In the genomic region with DNA sequence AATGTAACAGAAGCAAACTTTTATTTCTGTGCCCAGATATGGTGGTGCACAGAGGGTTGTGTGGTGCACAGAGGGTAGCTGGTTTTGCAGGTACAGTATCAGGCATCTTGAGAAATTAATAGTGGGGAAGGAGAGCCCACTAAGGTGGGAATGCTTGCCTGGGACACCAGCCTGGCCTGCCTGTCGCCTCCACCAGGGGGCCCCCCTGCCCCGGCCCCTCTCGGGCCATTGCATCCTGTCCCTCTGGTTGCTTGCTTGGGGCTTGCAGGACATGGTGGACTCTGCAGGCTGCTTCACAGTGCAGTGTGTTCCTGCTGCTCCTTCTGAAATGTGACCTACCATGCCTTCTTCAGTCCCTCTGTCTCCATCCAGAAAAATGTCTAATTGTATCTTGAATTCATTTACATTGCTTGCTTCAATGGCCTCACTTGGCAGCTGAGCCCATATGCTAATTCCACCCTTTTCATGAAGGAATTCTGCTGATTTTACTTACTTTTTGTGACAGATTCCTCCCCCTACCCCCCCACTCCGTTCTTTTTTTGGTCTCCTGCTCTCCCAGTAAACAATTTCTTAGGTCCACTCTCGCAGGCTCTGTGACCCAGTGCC, we compare ENCODE assay signal across 8 cellular contexts.
DNase-seq lines count a peak whose midpoint lies in the region; ATAC-seq and TF ChIP-seq lines count a peak whose summit lies in the region.

No MANE protein-coding gene starts in this region.

- no peak overlapping the region for H3K4me3 Mint-ChIP-seq in CD8-positive, alpha-beta T cell
- H3K4me3 Mint-ChIP-seq in HFFc6 (no peak overlapping the region), neural crest cell (no peak overlapping the region), immature natural killer cell (no peak overlapping the region)
- H3K4me3 Mint-ChIP-seq in activated CD4-positive, alpha-beta T cell treated with anti-CD3 and anti-CD28 coated beads, Interleukin-2, amount 10 ng/mL, durations not matched to agents 24 days and 14 days, result no peak overlapping the region

- TF ChIP-seq CTCF in CD8-positive, alpha-beta T cell (IDR thresholded peaks at IDR 0.05), result peak; percentile 57
- TF ChIP-seq CTCF in HFFc6 (IDR thresholded peaks at IDR 0.05) (peak; percentile 89), neural crest cell (conservative IDR thresholded peaks at IDR 0.05) (peak; percentile 80)

- no peaks in the 10 kb centered on the region for H3K27me3 Mint-ChIP-seq in CD8-positive, alpha-beta T cell (ENCODE audit: low read depth)
- H3K27me3 Mint-ChIP-seq in HFFc6 (ENCODE audit: insufficient read depth) (peaks cover 3% of the 10 kb centered on the region), neural crest cell (ENCODE audit: low read depth) (no peaks in the 10 kb centered on the region), immature natural killer cell (ENCODE audit: low read depth in 3 of 3) (no peaks in the 10 kb centered on the region)
- H3K27me3 Mint-ChIP-seq in activated CD4-positive, alpha-beta T cell treated with anti-CD3 and anti-CD28 coated beads, Interleukin-2, amount 10 ng/mL, durations not matched to agents 24 days and 14 days, result no peaks in the 10 kb centered on the region

- peak; percentile 55 for ATAC-seq in CD8-positive, alpha-beta T cell
- ATAC-seq in GM21576 (IDR thresholded peaks at IDR 0.05; ENCODE audit: unreplicated experiment) (no peak), GM21825 (IDR thresholded peaks at IDR 0.05; ENCODE audit: unreplicated experiment) (no peak)

- H3K4me1 ChIP-seq in CD8-positive, alpha-beta T cell (ENCODE audit: insufficient read depth, low read length), result no peaks in the 10 kb centered on the region

- no peak overlapping the region for H3K4me3 ChIP-seq in CD8-positive, alpha-beta T cell (ENCODE audit: low read depth, low read length)

- intact Hi-C loops in CD8-positive, alpha-beta T cell (cut with DNase I, micrococcal nuclease), result loop anchor here (1.0 to 5.0 kb wide), 3 partner anchors 95 to 272 kb away; no protein-coding TSS in a partner anchor
- intact Hi-C loops in activated CD4-positive, alpha-beta T cell treated with anti-CD3 and anti-CD28 coated beads, Interleukin-2, amount 10 ng/mL, durations not matched to agents 24 days and 14 days (cut with micrococcal nuclease), result no loop called here

- no peak overlapping the region for H3K27ac ChIP-seq in CD8-positive, alpha-beta T cell (ENCODE audit: low read depth, low read length)

- H3K36me3 Mint-ChIP-seq in CD8-positive, alpha-beta T cell, result peaks cover 17% of the 10 kb centered on the region
- peaks cover 23% of the 10 kb centered on the region for H3K36me3 Mint-ChIP-seq in HFFc6 (ENCODE audit: low read depth)
- H3K36me3 Mint-ChIP-seq in activated CD4-positive, alpha-beta T cell treated with anti-CD3 and anti-CD28 coated beads, Interleukin-2, amount 10 ng/mL, durations not matched to agents 24 days and 14 days (ENCODE audit: low read depth), result peaks cover 4% of the 10 kb centered on the region
- peaks cover 12% of the 10 kb centered on the region for H3K36me3 Mint-ChIP-seq in neural crest cell (ENCODE audit: low read depth)
- H3K36me3 Mint-ChIP-seq in immature natural killer cell, result peaks cover 0 to 13% (median 5%) of the 10 kb centered on the region in 3 donors

- no peak overlapping the region for H3K27ac Mint-ChIP-seq in CD8-positive, alpha-beta T cell
- H3K27ac Mint-ChIP-seq in HFFc6 (no peak overlapping the region), neural crest cell (ENCODE audit: unreplicated experiment) (no peak overlapping the region), immature natural killer cell (no peak overlapping the region)
- H3K27ac Mint-ChIP-seq in activated CD4-positive, alpha-beta T cell treated with anti-CD3 and anti-CD28 coated beads, Interleukin-2, amount 10 ng/mL, durations not matched to agents 24 days and 14 days, result no peak overlapping the region

- H3K4me1 Mint-ChIP-seq in CD8-positive, alpha-beta T cell (ENCODE audit: low read depth), result peaks cover 10% of the 10 kb centered on the region
- H3K4me1 Mint-ChIP-seq in HFFc6 (ENCODE audit: low read depth) (peaks cover 15% of the 10 kb centered on the region), neural crest cell (peaks cover 11% of the 10 kb centered on the region), immature natural killer cell (peaks cover 0 to 6% of the 10 kb centered on the region in 2 donors)
- no peaks in the 10 kb centered on the region for H3K4me1 Mint-ChIP-seq in activated CD4-positive, alpha-beta T cell treated with anti-CD3 and anti-CD28 coated beads, Interleukin-2, amount 10 ng/mL, durations not matched to agents 24 days and 14 days

- CTCF ChIA-PET in CD8-positive, alpha-beta T cell (lab: Charles Lee), result interaction anchor here (0.6 to 4.8 kb wide), 22 partner anchors 7 to 271 kb away, joined by 3 to 76 read pairs (median 4); no protein-coding TSS in a partner anchor

- no peaks in the 10 kb centered on the region for H3K36me3 ChIP-seq in CD8-positive, alpha-beta T cell (ENCODE audit: insufficient read depth, low read length)

- H3K9me3 ChIP-seq in CD8-positive, alpha-beta T cell (ENCODE audit: low read length), result peaks cover 4% of the 10 kb centered on the region

- peaks cover 4% of the 10 kb centered on the region for H3K9me3 Mint-ChIP-seq in CD8-positive, alpha-beta T cell
- H3K9me3 Mint-ChIP-seq in HFFc6 (peaks cover 18% of the 10 kb centered on the region), neural crest cell (peaks cover 7% of the 10 kb centered on the region), immature natural killer cell (peaks cover 0 to 10% (median 6%) of the 10 kb centered on the region in 6 donors)
- H3K9me3 Mint-ChIP-seq in activated CD4-positive, alpha-beta T cell treated with anti-CD3 and anti-CD28 coated beads, Interleukin-2, amount 10 ng/mL, durations not matched to agents 24 days and 14 days, result no peaks in the 10 kb centered on the region

- DNase-seq in CD8-positive, alpha-beta T cell, result peak in 5 of 7 experiments; percentile 10 to 66 (median 26)
- DNase-seq in HFFc6 (peak; percentile 6), erythroblast (lab: John Stamatoyannopoulos, UW) (peak; percentile 57 to 74), neural crest cell (ENCODE audit: low read depth, low spot score) (peak; percentile 63), immature natural killer cell (no peak)
- peak; percentile 74 for DNase-seq in activated CD4-positive, alpha-beta T cell treated with anti-CD3 and anti-CD28 coated beads, Interleukin-2, amount 10 ng/mL, durations not matched to agents 24 days and 14 days

- POLR2A ChIA-PET in CD8-positive, alpha-beta T cell (lab: Charles Lee), result no interaction called here

- no peak for TF ChIP-seq POLR2A in erythroblast (IDR thresholded peaks at IDR 0.05; ENCODE audit: low read length)

- H3K27me3 ChIP-seq in CD8-positive, alpha-beta T cell (ENCODE audit: insufficient read depth, low read length), result no peaks in the 10 kb centered on the region

Comparison
In these comparisons a context has a peak if more than half of its experiments do, and no peak if none do; other contexts are left out.
1. DNase-seq: peak in CD8-positive, alpha-beta T cell (5 of 7), HFFc6 (single experiment), activated CD4-positive, alpha-beta T cell treated with anti-CD3 and anti-CD28 coated beads, Interleukin-2, amount 10 ng/mL, durations not matched to agents 24 days and 14 days (single experiment), erythroblast (2 of 2) and neural crest cell (single experiment); none in immature natural killer cell (0 of 3).
2. Peak in every context shown above with its lines, with median percentiles within 50 percentile points of each other: CTCF ChIP-seq.